In genomic region chr17:78722101-78722761, GRCh38 we compare ENCODE assay signal across 10 cellular contexts. TPM values are rescaled to one million over a fixed set of nuclear protein-coding genes. Genes with fewer than 3 reads are reported as not detected.
DNase-seq lines count a peak whose midpoint lies in the region; ATAC-seq, FAIRE-seq and TF ChIP-seq lines count a peak whose summit lies in the region.
"Had no signal": no experiment of that assay in that cellular context is flagged by ENCODE, and none has a peak within 500 bp of the region (broad histone marks: within the 10 kb centered on the region; RNA-seq: fewer than 3 reads in every experiment).

No MANE protein-coding gene starts in this region.

- CTCF ChIA-PET in activated CD8-positive, alpha-beta T cell treated with anti-CD3 and anti-CD28 coated beads, Interleukin-2, amount 10 ng/mL, durations not matched to agents 7 days and 5 days (lab: Charles Lee) = interaction anchor here (0.7 to 2.9 kb wide), 4 partner anchors 9 to 20 kb away, joined by 3 to 23 read pairs (median 4); no protein-coding TSS in a partner anchor

- no peak overlapping the region for H3K9ac ChIP-seq in keratinocyte (ENCODE audit: control insufficient read depth, extremely low read depth, insufficient read depth, low read length)

- H3K4me1 ChIP-seq in keratinocyte (ENCODE audit: control insufficient read depth, extremely low read depth, insufficient read depth, low read length) = peaks cover 29% of the 10 kb centered on the region
- H3K4me1 ChIP-seq in tibial artery = peaks cover 0 to 51% (median 44%) of the 10 kb centered on the region in 4 donors

- no peak for FAIRE-seq in keratinocyte (lab: Jason Lieb, UNC)

- peaks cover 12% of the 10 kb centered on the region for H3K36me3 Mint-ChIP-seq in activated T-cell treated with anti-CD3 and anti-CD28 coated beads, Interleukin-2, amount 50 U/mL, for 4 hours (ENCODE audit: insufficient read depth)
- peaks cover 25% of the 10 kb centered on the region for H3K36me3 Mint-ChIP-seq in activated CD8-positive, alpha-beta T cell treated with anti-CD3 and anti-CD28 coated beads, Interleukin-2, amount 10 ng/mL, durations not matched to agents 7 days and 5 days (ENCODE audit: low read depth)

- H3K9me3 Mint-ChIP-seq in activated T-cell treated with anti-CD3 and anti-CD28 coated beads, Interleukin-2, amount 50 U/mL, for 4 hours = no peaks in the 10 kb centered on the region
- no peaks in the 10 kb centered on the region for H3K9me3 Mint-ChIP-seq in activated CD8-positive, alpha-beta T cell treated with anti-CD3 and anti-CD28 coated beads, Interleukin-2, amount 10 ng/mL, durations not matched to agents 7 days and 5 days (ENCODE audit: insufficient read depth)

- peaks cover 4% of the 10 kb centered on the region for H3K9me1 ChIP-seq in keratinocyte (ENCODE audit: control insufficient read depth, extremely low read depth, insufficient read depth, low read length)

- H3K4me3 ChIP-seq in keratinocyte (ENCODE audit: control insufficient read depth in 2 of 3, extremely low read depth in 1 of 3, insufficient read depth in 2 of 3, low read depth in 1 of 3, low read length in 3 of 3) (no peak overlapping the region), tibial artery (peak overlapping the region; percentile 35 to 51)

- TF ChIP-seq CTCF in keratinocyte (optimal IDR thresholded peaks at IDR 0.05 in 1 of 3, IDR thresholded peaks at IDR 0.05 in 1 of 3, conservative IDR thresholded peaks at IDR 0.05 in 1 of 3; ENCODE audit: extremely low read depth in 1 of 3, insufficient read depth in 2 of 3, low read length in 3 of 3) (no peak), tibial artery (IDR thresholded peaks at IDR 0.05) (no peak)

- no peak overlapping the region for H3K27ac ChIP-seq in keratinocyte (ENCODE audit: control insufficient read depth, insufficient read depth, low read length)
- H3K27ac ChIP-seq in tibial artery = peak overlapping the region; percentile 45 to 48

- H3K4me3 Mint-ChIP-seq in activated T-cell treated with anti-CD3 and anti-CD28 coated beads, Interleukin-2, amount 50 U/mL, for 4 hours = peak overlapping the region; percentile 45
- H3K4me3 Mint-ChIP-seq in activated CD8-positive, alpha-beta T cell treated with anti-CD3 and anti-CD28 coated beads, Interleukin-2, amount 10 ng/mL, durations not matched to agents 7 days and 5 days = no peak overlapping the region

- peaks cover 89% of the 10 kb centered on the region for H3K79me2 ChIP-seq in keratinocyte (ENCODE audit: control insufficient read depth, insufficient read depth, low read length)

- H2AFZ ChIP-seq in keratinocyte (ENCODE audit: control insufficient read depth, low read length) = no peak overlapping the region

- H3K4me2 ChIP-seq in keratinocyte (ENCODE audit: control insufficient read depth, extremely low read depth, insufficient read depth, low read depth, low read length) = peak overlapping the region; percentile 13

- peak overlapping the region; percentile 65 for H3K27ac Mint-ChIP-seq in activated CD8-positive, alpha-beta T cell treated with anti-CD3 and anti-CD28 coated beads, Interleukin-2, amount 10 ng/mL, durations not matched to agents 7 days and 5 days

- no peaks in the 10 kb centered on the region for H3K27me3 Mint-ChIP-seq in activated T-cell treated with anti-CD3 and anti-CD28 coated beads, Interleukin-2, amount 50 U/mL, for 4 hours (ENCODE audit: low read depth)
- no peaks in the 10 kb centered on the region for H3K27me3 Mint-ChIP-seq in activated CD8-positive, alpha-beta T cell treated with anti-CD3 and anti-CD28 coated beads, Interleukin-2, amount 10 ng/mL, durations not matched to agents 7 days and 5 days (ENCODE audit: low read depth)

- intact Hi-C loops in tibial artery (cut with DNase I; ENCODE audit: low total_unique reads) = no loop called here

- dilution Hi-C loops in keratinocyte (cut with MboI; ENCODE audit: extremely low pct_ligation_motif_present, low sequenced_read_pairs) = no loop called here

- no peak for ATAC-seq in activated T-cell treated with anti-CD3 and anti-CD28 coated beads, Interleukin-2, amount 50 U/mL, for 4 hours
- no peak for ATAC-seq in activated CD8-positive, alpha-beta T cell treated with anti-CD3 and anti-CD28 coated beads, Interleukin-2, amount 10 ng/mL, durations not matched to agents 7 days and 5 days
- ATAC-seq in HG02623 (IDR thresholded peaks at IDR 0.05; ENCODE audit: unreplicated experiment) = no peak

- H3K9me3 ChIP-seq in keratinocyte (ENCODE audit: control insufficient read depth, low read depth, low read length) = no peaks in the 10 kb centered on the region
- H3K9me3 ChIP-seq in tibial artery = no peaks in the 10 kb centered on the region

- H3K36me3 ChIP-seq in keratinocyte (ENCODE audit: control insufficient read depth in 2 of 2, extremely low read depth in 1 of 2, insufficient read depth in 2 of 2, low read length in 2 of 2) (no peaks in the 10 kb centered on the region), tibial artery (no peaks in the 10 kb centered on the region)

- no peaks in the 10 kb centered on the region for H3K27me3 ChIP-seq in keratinocyte (ENCODE audit: control insufficient read depth, extremely low read depth, insufficient read depth, low read length)
- H3K27me3 ChIP-seq in tibial artery = no peaks in the 10 kb centered on the region

- no peak for DNase-seq in activated T-cell treated with anti-CD3 and anti-CD28 coated beads, Interleukin-2, amount 50 U/mL, for 4 hours
- DNase-seq in activated T-cell treated with anti-CD3 and anti-CD28 coated beads, Interleukin-2, amount 50 U/mL, for 48 hours = no peak
- no peak for DNase-seq in activated CD8-positive, alpha-beta T cell treated with anti-CD3 and anti-CD28 coated beads, Interleukin-2, amount 10 ng/mL, durations not matched to agents 7 days and 5 days
- DNase-seq in keratinocyte (ENCODE audit: low read depth, low spot score) = no peak
- peak in 1 of 2 donors; percentile 46 for DNase-seq in tibial artery
- DNase-seq in NCI-H2081 (lab: John Stamatoyannopoulos, UW) = no peak
- DNase-seq in activated effector memory CD4-positive, alpha-beta T cell treated with anti-CD3 and anti-CD28 coated beads, Interleukin-2, amount 50 U/mL, for 16 hours = no peak
- DNase-seq: IMR-90, mesendoderm had no signal

- POLR2A ChIA-PET in activated CD8-positive, alpha-beta T cell treated with anti-CD3 and anti-CD28 coated beads, Interleukin-2, amount 10 ng/mL, durations not matched to agents 7 days and 5 days (lab: Charles Lee) = interaction anchor here (0.8 to 1.5 kb wide), 2 partner anchors 11 to 14 kb away, joined by 3 to 5 read pairs; no protein-coding TSS in a partner anchor

- peaks cover 94% of the 10 kb centered on the region for H3K4me1 Mint-ChIP-seq in activated T-cell treated with anti-CD3 and anti-CD28 coated beads, Interleukin-2, amount 50 U/mL, for 4 hours (ENCODE audit: low read depth)
- peaks cover 89% of the 10 kb centered on the region for H3K4me1 Mint-ChIP-seq in activated CD8-positive, alpha-beta T cell treated with anti-CD3 and anti-CD28 coated beads, Interleukin-2, amount 10 ng/mL, durations not matched to agents 7 days and 5 days (ENCODE audit: low read depth)

- peaks cover 20% of the 10 kb centered on the region for H4K20me1 ChIP-seq in keratinocyte (ENCODE audit: control insufficient read depth, extremely low read depth, insufficient read depth, low read length)

RNA-seq across cellular contexts. Expression of gene CYTH1, which starts 59.8 kb away (rescaled TPM):
- total RNA-seq in activated T-cell treated with anti-CD3 and anti-CD28 coated beads, Interleukin-2, amount 50 U/mL, for 4 hours = 10 to 100 TPM; 55.9 to 99.3 (median 82.8) TPM
- total RNA-seq in activated CD8-positive, alpha-beta T cell treated with anti-CD3 and anti-CD28 coated beads, Interleukin-2, amount 10 ng/mL, durations not matched to agents 7 days and 5 days = 100 to 1,000 TPM; 137 to 138 TPM
- polyA plus RNA-seq in keratinocyte = 27.7 to 28.3 TPM (median 28.2 TPM) in 3 replicates
- 98.7 TPM for polyA plus RNA-seq in keratinocyte (2011; ENCODE audit: low read depth)
- 21.0 and 24.8 TPM in 2 replicates for polyA plus RNA-seq in keratinocyte (2011; cell fraction: cytosol; rRNA removed)
- 105 and 110 TPM in 2 replicates for polyA plus RNA-seq in keratinocyte (2011; cell fraction: nucleus; rRNA removed)
- 22.2 and 26.4 TPM in 2 replicates for polyA plus RNA-seq in keratinocyte (2012; ENCODE audit: low replicate concordance)
- polyA minus RNA-seq in keratinocyte = 23.2 to 43.0 TPM (median 23.9 TPM) in 3 replicates
- polyA minus RNA-seq in keratinocyte (2011; cell fraction: cytosol; rRNA and poly(A)+ RNA removed) = 20.5 TPM
- polyA minus RNA-seq in keratinocyte (2011; cell fraction: nucleus; rRNA and poly(A)+ RNA removed) = 34.0 and 50.7 TPM in 2 replicates

Comparison
In these comparisons a context has a peak if more than half of its experiments do, and no peak if none do; other contexts are left out.
1. H3K4me3 ChIP-seq: peak in tibial artery (2 of 2); none in keratinocyte (0 of 3).